Comparison of ENCODE assay signal across 9 cellular contexts in genomic region chr9:36149197-36149596, GRCh38. TPM values are rescaled to one million over a fixed set of nuclear protein-coding genes. Genes with fewer than 3 reads are reported as not detected.
DNase-seq lines count a peak whose midpoint lies in the region; ATAC-seq and TF ChIP-seq lines count a peak whose summit lies in the region.
"Had no signal": no experiment of that assay in that cellular context is flagged by ENCODE, and none has a peak within 500 bp of the region (broad histone marks: within the 10 kb centered on the region; RNA-seq: fewer than 3 reads in every experiment).

No MANE protein-coding gene starts in this region.

- peaks cover 83% of the 10 kb centered on the region for H3K4me1 Mint-ChIP-seq in CD8-positive, alpha-beta T cell (ENCODE audit: low read depth)

- H3K4me3 Mint-ChIP-seq in CD8-positive, alpha-beta T cell: no peak overlapping the region

- no peaks in the 10 kb centered on the region for H3K36me3 ChIP-seq in CD8-positive, alpha-beta T cell (ENCODE audit: insufficient read depth, low read length)
- H3K36me3 ChIP-seq in SJCRH30: no peaks in the 10 kb centered on the region; the same call in 1 of the 2 replicates
- H3K36me3 ChIP-seq in rectal smooth muscle tissue (ENCODE audit: control insufficient read depth, insufficient read depth, low read length): peaks cover 18% of the 10 kb centered on the region

- H3K27me3 ChIP-seq in CD8-positive, alpha-beta T cell (ENCODE audit: insufficient read depth, low read length): no peaks in the 10 kb centered on the region
- H3K27me3 ChIP-seq in SJCRH30 (no peaks in the 10 kb centered on the region), rectal smooth muscle tissue (ENCODE audit: control insufficient read depth, insufficient read depth, low read length) (no peaks in the 10 kb centered on the region)

- intact Hi-C loops in CD8-positive, alpha-beta T cell (cut with DNase I, micrococcal nuclease): no loop called here

- peak overlapping the region; percentile 71 for H3K27ac Mint-ChIP-seq in CD8-positive, alpha-beta T cell

- CTCF ChIA-PET in CD8-positive, alpha-beta T cell (lab: Charles Lee): interaction anchor here (0.7 to 6.1 kb wide), 9 partner anchors 9 to 47 kb away, joined by 3 to 39 read pairs (median 4); no protein-coding TSS in a partner anchor

- no peak for ATAC-seq in CD8-positive, alpha-beta T cell
- no peak for ATAC-seq in GM21786 (IDR thresholded peaks at IDR 0.05; ENCODE audit: unreplicated experiment)
- no peak for ATAC-seq in HG03432 (IDR thresholded peaks at IDR 0.05; ENCODE audit: unreplicated experiment)
- ATAC-seq in GM21381 (IDR thresholded peaks at IDR 0.05; ENCODE audit: unreplicated experiment): no peak

- no peaks in the 10 kb centered on the region for H3K9me3 ChIP-seq in CD8-positive, alpha-beta T cell (ENCODE audit: low read length)
- H3K9me3 ChIP-seq in SJCRH30 (replicated peaks): no peaks in the 10 kb centered on the region

- H3K27me3 Mint-ChIP-seq in CD8-positive, alpha-beta T cell (ENCODE audit: low read depth): no peaks in the 10 kb centered on the region

- DNase-seq in CD8-positive, alpha-beta T cell: no peak
- peak; percentile 39 to 42 for DNase-seq in SJCRH30
- DNase-seq in fibroblast of peridontal ligament (ENCODE audit: extremely low read depth): peak; percentile 79
- no peak for DNase-seq in activated T-cell treated with anti-CD3 and anti-CD28 coated beads, Interleukin-2, amount 50 U/mL, for 48 hours
- DNase-seq: NCI-H82 had no signal

- no peak overlapping the region for H3K27ac ChIP-seq in CD8-positive, alpha-beta T cell (ENCODE audit: low read depth, low read length)
- H3K27ac ChIP-seq in SJCRH30 (peak overlapping the region; percentile 46), rectal smooth muscle tissue (ENCODE audit: low read depth, low read length) (peak overlapping the region; percentile 94)

- TF ChIP-seq CTCF in CD8-positive, alpha-beta T cell (IDR thresholded peaks at IDR 0.05): no peak

- H3K36me3 Mint-ChIP-seq in CD8-positive, alpha-beta T cell: peaks cover 39% of the 10 kb centered on the region

- peaks cover 7% of the 10 kb centered on the region for H3K9me3 Mint-ChIP-seq in CD8-positive, alpha-beta T cell

- POLR2A ChIA-PET in CD8-positive, alpha-beta T cell (lab: Charles Lee): interaction anchor here (1.3 to 2.8 kb wide), 5 partner anchors 9 to 18 kb away, joined by 3 to 16 read pairs (median 7); partner anchors contain the start of gene GLIPR2

- H3K4me3 ChIP-seq in CD8-positive, alpha-beta T cell (ENCODE audit: low read depth, low read length): no peak overlapping the region
- H3K4me3 ChIP-seq in SJCRH30: no peak overlapping the region
- no peak overlapping the region for H3K4me3 ChIP-seq in rectal smooth muscle tissue (ENCODE audit: low read length)

- peaks cover 85% of the 10 kb centered on the region for H3K4me1 ChIP-seq in CD8-positive, alpha-beta T cell (ENCODE audit: insufficient read depth, low read length)
- peaks cover 24% of the 10 kb centered on the region for H3K4me1 ChIP-seq in SJCRH30
- H3K4me1 ChIP-seq in rectal smooth muscle tissue (ENCODE audit: control insufficient read depth, insufficient read depth, low read length): peaks cover 36% of the 10 kb centered on the region

- H3K9ac ChIP-seq in rectal smooth muscle tissue (ENCODE audit: low read length): no peak overlapping the region

RNA-seq across cellular contexts. Expression of gene GLIPR2, which starts 12.7 kb away (rescaled TPM):
- total RNA-seq in CD8-positive, alpha-beta T cell: 10 to 100 TPM in 1 of 2 experiments, 1 to 10 TPM in 1; 8.6 to 10.2 TPM
- 26.3 and 27.1 TPM in 2 replicates for total RNA-seq in SJCRH30 (2014; rRNA removed; shearing (Covaris generic))

RNA-seq across cellular contexts. Expression of gene CCIN, which starts 20.0 kb away (rescaled TPM):
- under 1 TPM; 0.16 to 0.56 TPM for total RNA-seq in CD8-positive, alpha-beta T cell
- 0.05 and 0.24 TPM in 2 replicates for total RNA-seq in SJCRH30 (2014; rRNA removed; shearing (Covaris generic))

RNA-seq across cellular contexts. Expression of gene CLTA, which starts 41.5 kb away (rescaled TPM):
- total RNA-seq in CD8-positive, alpha-beta T cell: 10 to 100 TPM; 39.1 to 39.6 TPM
- 175 and 179 TPM in 2 replicates for total RNA-seq in SJCRH30 (2014; rRNA removed; shearing (Covaris generic))

Comparison
In these comparisons a context has a peak if more than half of its experiments do, and no peak if none do; other contexts are left out.
1. DNase-seq: peak in SJCRH30 (2 of 2) and fibroblast of peridontal ligament (single experiment); none in CD8-positive, alpha-beta T cell (0 of 7) and activated T-cell treated with anti-CD3 and anti-CD28 coated beads, Interleukin-2, amount 50 U/mL, for 48 hours (0 of 2).